Comparison of ENCODE assay signal across 9 cellular contexts in genomic region chr6:56742122-56742791, GRCh38.
DNase-seq lines count a peak whose midpoint lies in the region; ATAC-seq and TF ChIP-seq lines count a peak whose summit lies in the region.
"Had no signal": no experiment of that assay in that cellular context is flagged by ENCODE, and none has a peak within 500 bp of the region (broad histone marks: within the 10 kb centered on the region; RNA-seq: fewer than 3 reads in every experiment).

No MANE protein-coding gene starts in this region.

- H2AFZ ChIP-seq in OCI-LY3 (ENCODE audit: low read depth, low read length) = peak overlapping the region; percentile 34

- peak overlapping the region in 3 of 10 experiments; percentile 20 to 44 (median 44); a peak in 5 of 20 replicates for H3K4me3 ChIP-seq in BLaER1 treated with 17β-estradiol and CSF1 and Interleukin-3, amounts not matched to agents 10 nM and 100 nM
- H3K4me3 ChIP-seq in OCI-LY3 (ENCODE audit: low read length) = peak overlapping the region; percentile 75
- H3K4me3 ChIP-seq: SK-N-MC had no signal

- H3K9ac ChIP-seq in BLaER1 treated with 17β-estradiol and CSF1 and Interleukin-3, amounts not matched to agents 10 nM and 100 nM = peak overlapping the region in 3 of 11 experiments; percentile 1 to 62 (median 34); a peak in 2 of 22 replicates
- peak overlapping the region; percentile 44 for H3K9ac ChIP-seq in OCI-LY3 (ENCODE audit: low read length)

- TF ChIP-seq CTCF in OCI-LY3 (IDR thresholded peaks at IDR 0.05; ENCODE audit: low read depth, low read length) = no peak

- peaks cover 0 to 26% (median 10%) of the 10 kb centered on the region in 10 experiments; a peak in 12 of 20 replicates for H3K4me1 ChIP-seq in BLaER1 treated with 17β-estradiol and CSF1 and Interleukin-3, amounts not matched to agents 10 nM and 100 nM
- H3K4me1 ChIP-seq in OCI-LY3 (ENCODE audit: low read length) = peaks cover 17% of the 10 kb centered on the region

- no peaks in the 10 kb centered on the region for H3K9me3 Mint-ChIP-seq in activated T-cell treated with anti-CD3 and anti-CD28 coated beads, Interleukin-2, amount 50 U/mL, for 24 hours

- H4K20me1 ChIP-seq in BLaER1 treated with 17β-estradiol and CSF1 and Interleukin-3, amounts not matched to agents 10 nM and 100 nM = peaks cover 0 to 41% (median 8%) of the 10 kb centered on the region in 11 experiments; a peak in 9 of 22 replicates
- no peaks in the 10 kb centered on the region for H4K20me1 ChIP-seq in OCI-LY3 (ENCODE audit: insufficient read depth, low read length)

- H3K27ac Mint-ChIP-seq in activated T-cell treated with anti-CD3 and anti-CD28 coated beads, Interleukin-2, amount 50 U/mL, for 24 hours = no peak overlapping the region

- H3K4me3 Mint-ChIP-seq in activated T-cell treated with anti-CD3 and anti-CD28 coated beads, Interleukin-2, amount 50 U/mL, for 24 hours = no peak overlapping the region

- H3K79me2 ChIP-seq in OCI-LY3 (ENCODE audit: low read length) = no peaks in the 10 kb centered on the region

- peaks cover 3% of the 10 kb centered on the region for H3K4me1 Mint-ChIP-seq in activated T-cell treated with anti-CD3 and anti-CD28 coated beads, Interleukin-2, amount 50 U/mL, for 24 hours (ENCODE audit: low read depth)

- peaks cover 0 to 5% (median 0%) of the 10 kb centered on the region in 11 experiments; a peak in 1 of 22 replicates for H3K9me3 ChIP-seq in BLaER1 treated with 17β-estradiol and CSF1 and Interleukin-3, amounts not matched to agents 10 nM and 100 nM (replicated peaks in 1 of 11)
- H3K9me3 ChIP-seq in OCI-LY3 (ENCODE audit: insufficient read depth, low read length) = no peaks in the 10 kb centered on the region

- no peaks in the 10 kb centered on the region for H3K36me3 Mint-ChIP-seq in activated T-cell treated with anti-CD3 and anti-CD28 coated beads, Interleukin-2, amount 50 U/mL, for 24 hours (ENCODE audit: low read depth)

- no peaks in the 10 kb centered on the region for H3K27me3 ChIP-seq in BLaER1 treated with 17β-estradiol and CSF1 and Interleukin-3, amounts not matched to agents 10 nM and 100 nM
- H3K27me3 ChIP-seq in OCI-LY3 (ENCODE audit: low read depth, low read length) (no peaks in the 10 kb centered on the region; the same call in 1 of the 2 replicates), layer of hippocampus (ENCODE audit: control insufficient read depth, insufficient read depth, low read length) (no peaks in the 10 kb centered on the region)

- peak overlapping the region in 6 of 11 experiments; percentile 16 to 89 (median 60); a peak in 11 of 22 replicates for H3K4me2 ChIP-seq in BLaER1 treated with 17β-estradiol and CSF1 and Interleukin-3, amounts not matched to agents 10 nM and 100 nM
- H3K4me2 ChIP-seq in OCI-LY3 (ENCODE audit: low read length) = peak overlapping the region; percentile 90

- peak overlapping the region in 2 of 11 experiments; percentile 30 to 50; a peak in 4 of 22 replicates for H3K27ac ChIP-seq in BLaER1 treated with 17β-estradiol and CSF1 and Interleukin-3, amounts not matched to agents 10 nM and 100 nM
- H3K27ac ChIP-seq in OCI-LY3 (ENCODE audit: low read length) (peak overlapping the region; percentile 68), layer of hippocampus (ENCODE audit: low read depth, low read length) (peak overlapping the region; percentile 33)
- H3K27ac ChIP-seq: SK-N-MC had no signal

- peak; percentile 86 for ATAC-seq in GM21717 (IDR thresholded peaks at IDR 0.05; ENCODE audit: unreplicated experiment)
- no peak for ATAC-seq in GM19463 (IDR thresholded peaks at IDR 0.05; ENCODE audit: unreplicated experiment)

- DNase-seq in NCI-H1436 (lab: John Stamatoyannopoulos, UW) = no peak
- no peak for DNase-seq in activated T-cell treated with anti-CD3 and anti-CD28 coated beads, Interleukin-2, amount 50 U/mL, for 24 hours
- DNase-seq in HUDEP-2 (lab: John Stamatoyannopoulos, UW; ENCODE audit: unreplicated experiment in 76 of 76) = no peak

- peaks cover 4% of the 10 kb centered on the region for H3K27me3 Mint-ChIP-seq in activated T-cell treated with anti-CD3 and anti-CD28 coated beads, Interleukin-2, amount 50 U/mL, for 24 hours

- H3K36me3 ChIP-seq in BLaER1 treated with 17β-estradiol and CSF1 and Interleukin-3, amounts not matched to agents 10 nM and 100 nM = peaks cover 0 to 5% (median 0%) of the 10 kb centered on the region in 11 experiments; a peak in 1 of 22 replicates
- H3K36me3 ChIP-seq in OCI-LY3 (replicated peaks; ENCODE audit: low read depth, low read length) = no peaks in the 10 kb centered on the region
